Comparison of ENCODE assay signal across 13 cellular contexts in the genomic region with DNA sequence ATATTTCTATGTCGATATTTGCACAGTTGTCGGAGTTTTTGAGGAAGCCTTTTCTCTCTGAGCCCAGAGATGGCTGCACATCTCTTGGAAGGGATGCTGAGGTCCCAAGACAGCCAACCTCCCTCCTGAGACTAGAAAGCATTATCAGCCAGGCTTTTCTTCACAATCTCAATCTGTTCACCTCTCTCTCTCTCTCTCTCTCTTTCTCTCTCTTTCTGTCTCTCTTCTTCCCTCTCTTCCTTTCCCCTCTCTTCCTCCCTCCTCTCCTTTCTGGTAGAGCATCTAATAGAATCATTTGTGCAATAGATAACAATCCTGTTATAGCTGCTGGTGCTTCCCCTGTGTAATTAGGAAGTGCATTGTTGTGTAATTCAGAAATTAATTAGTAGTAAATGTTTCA.
"Had no signal": no experiment of that assay in that cellular context is flagged by ENCODE, and none has a peak within 500 bp of the region (broad histone marks: within the 10 kb centered on the region; RNA-seq: fewer than 3 reads in every experiment).

No MANE protein-coding gene starts in this region.

- ATAC-seq: effector memory CD8-positive, alpha-beta T cell; esophagus mucosa; foreskin keratinocyte; gastrocnemius medialis; gastroesophageal sphincter; heart left ventricle; heart right ventricle had no signal

- H3K27ac ChIP-seq: colonic mucosa, coronary artery, dorsolateral prefrontal cortex, epithelial cell of prostate, esophagus muscularis mucosa, esophagus squamous epithelium, foreskin keratinocyte, gastrocnemius medialis, gastroesophageal sphincter, heart left ventricle, heart right ventricle had no signal

- H3K9me3 ChIP-seq: colonic mucosa, esophagus muscularis mucosa, esophagus squamous epithelium, gastrocnemius medialis, gastroesophageal sphincter, heart left ventricle, heart right ventricle had no signal

- H3K36me3 ChIP-seq: colonic mucosa, esophagus muscularis mucosa, esophagus squamous epithelium, gastrocnemius medialis, gastroesophageal sphincter, heart left ventricle, heart right ventricle had no signal

- H3K4me1 ChIP-seq: colonic mucosa, esophagus muscularis mucosa, esophagus squamous epithelium, foreskin keratinocyte, gastroesophageal sphincter, heart left ventricle, heart right ventricle had no signal

- H3K4me3 ChIP-seq: colonic mucosa, coronary artery, dorsolateral prefrontal cortex, esophagus muscularis mucosa, esophagus squamous epithelium, gastrocnemius medialis, gastroesophageal sphincter, heart left ventricle, heart right ventricle had no signal
